In the genomic region with DNA sequence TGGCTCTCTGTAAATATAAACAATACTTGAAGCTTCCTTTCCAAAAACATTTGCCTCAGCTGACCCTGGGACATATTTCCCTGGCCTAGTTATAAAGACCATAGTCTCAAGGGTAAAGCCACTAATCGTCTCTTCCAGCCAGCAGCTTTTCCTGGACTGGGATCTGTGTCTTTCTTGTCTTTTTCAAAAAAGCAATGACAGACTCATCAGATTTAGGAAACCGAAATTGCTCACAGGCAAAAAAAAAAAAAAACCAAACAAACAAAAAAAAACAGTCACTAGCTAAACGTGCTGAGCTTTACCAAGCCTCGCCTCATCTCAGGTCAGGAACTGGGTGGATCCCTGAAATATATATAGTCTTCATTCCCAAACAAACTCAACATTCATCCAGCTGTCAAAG, we compare ENCODE assay signal across 9 cellular contexts. TPM values are rescaled to one million over a fixed set of nuclear protein-coding genes. Genes with fewer than 3 reads are reported as not detected.
DNase-seq lines count a peak whose midpoint lies in the region; ATAC-seq and TF ChIP-seq lines count a peak whose summit lies in the region.
"Had no signal": no experiment of that assay in that cellular context is flagged by ENCODE, and none has a peak within 500 bp of the region (broad histone marks: within the 10 kb centered on the region; RNA-seq: fewer than 3 reads in every experiment).

No MANE protein-coding gene starts in this region.

- TF ChIP-seq CTCF in SK-N-SH (IDR thresholded peaks at IDR 0.05), result no peak
- TF ChIP-seq CTCF in MCF 10A (IDR thresholded peaks at IDR 0.05; ENCODE audit: unreplicated experiment), result no peak
- TF ChIP-seq CTCF in testis (IDR thresholded peaks at IDR 0.05), result no peak

- no peaks in the 10 kb centered on the region for H3K9me3 Mint-ChIP-seq in MCF 10A (ENCODE audit: unreplicated experiment)

- 0 out of 2 replicates have a peak overlapping the region, but pooled peaks have one; percentile 8 for H3K9ac ChIP-seq in SK-N-SH

- no peak for TF ChIP-seq EP300 in SK-N-SH (IDR thresholded peaks at IDR 0.05; ENCODE audit: borderline replicate concordance in 1 of 2, low read depth in 1 of 2, low read length in 1 of 2)

- no peaks in the 10 kb centered on the region for H4K20me1 ChIP-seq in SK-N-SH (ENCODE audit: insufficient read depth)

- WGBS in SK-N-SH (ENCODE audit: low lambda C conversion rate), result 61% methylated on average over 4 of the region's 4 CpGs
- 28 to 38% methylated on average over 4 of the region's 4 CpGs for WGBS in testis, 2 donors

- H3K36me3 Mint-ChIP-seq in MCF 10A (ENCODE audit: insufficient read depth, unreplicated experiment), result peaks cover 78% of the 10 kb centered on the region

- intact Hi-C loops in MCF 10A (cut with micrococcal nuclease) (no loop called here), testis (cut with DNase I; ENCODE audit: low total_unique reads) (no loop called here)

- H3K4me2 ChIP-seq in SK-N-SH, result peak overlapping the region; percentile 36; the same call in 1 of the 2 replicates

- H3K4me1 ChIP-seq in SK-N-SH (ENCODE audit: control insufficient read depth in 1 of 2, insufficient read depth in 2 of 2, low read depth in 1 of 2, low read length in 1 of 2) (peaks cover 0 to 22% of the 10 kb centered on the region in 2 experiments), testis (peaks cover 21% of the 10 kb centered on the region)

- peak overlapping the region; percentile 91 for H3K27ac Mint-ChIP-seq in MCF 10A (ENCODE audit: low read depth, unreplicated experiment)

- no peaks in the 10 kb centered on the region for H3K27me3 Mint-ChIP-seq in MCF 10A (ENCODE audit: insufficient read depth, unreplicated experiment)

- H3K4me1 Mint-ChIP-seq in MCF 10A (ENCODE audit: insufficient read depth, unreplicated experiment), result peaks cover 40% of the 10 kb centered on the region

- TF ChIP-seq RAD21 in SK-N-SH (IDR thresholded peaks at IDR 0.05; ENCODE audit: low read length), result no peak

- H3K36me3 ChIP-seq in SK-N-SH (replicated peaks in 1 of 2; ENCODE audit: control insufficient read depth in 1 of 2, insufficient read depth in 2 of 2, low read length in 1 of 2) (peaks cover 28 to 42% of the 10 kb centered on the region in 2 experiments), testis (ENCODE audit: low read depth, missing control alignments) (no peaks in the 10 kb centered on the region)

- peak overlapping the region; percentile 31 to 80; a peak in 3 of 4 replicates for H3K27ac ChIP-seq in SK-N-SH (ENCODE audit: low read depth in 2 of 2, low read length in 1 of 2)
- H3K27ac ChIP-seq in testis, result peak overlapping the region in 1 of 2 donors; percentile 64

- no peak; the same call in 2 of the 3 replicates for ATAC-seq in SK-N-SH treated with all-trans-retinoic acid at 6 μM for 48 hours
- no peak for ATAC-seq in GM18505 (IDR thresholded peaks at IDR 0.05; ENCODE audit: unreplicated experiment)
- no peak for ATAC-seq in GM21825 (IDR thresholded peaks at IDR 0.05; ENCODE audit: unreplicated experiment)
- ATAC-seq in GM19328 (IDR thresholded peaks at IDR 0.05; ENCODE audit: unreplicated experiment), result no peak

- no peak overlapping the region for H3K4me3 ChIP-seq in SK-N-SH (ENCODE audit: low read depth in 2 of 2, low read length in 1 of 2)
- H3K4me3 ChIP-seq in testis, result no peak overlapping the region

- DNase-seq in SK-N-SH (no peak), MCF 10A (ENCODE audit: unreplicated experiment) (no peak), left kidney (ENCODE audit: low read depth, low spot score) (peak; percentile 41), testis (peak; percentile 43)
- DNase-seq: activated CD4-positive, CD25-positive, alpha-beta regulatory T cell treated with anti-CD3 and anti-CD28 coated beads, Interleukin-2, amount 50 U/mL, for 72 hours had no signal

- TF ChIP-seq POLR2A in testis (IDR thresholded peaks at IDR 0.05), result no peak
- TF ChIP-seq POLR2A in GM18505 (IDR thresholded peaks at IDR 0.05; ENCODE audit: borderline replicate concordance, extremely low read depth, insufficient read depth, insufficient read length), result no peak

- BruUV-seq in MCF 10A (replicated peaks; lab: Mats Ljungman, UMichigan), result no TSS peak

- H3K79me2 ChIP-seq in SK-N-SH (ENCODE audit: insufficient read depth), result no peaks in the 10 kb centered on the region

- H3K9me3 ChIP-seq in SK-N-SH (no peaks in the 10 kb centered on the region), testis (no peaks in the 10 kb centered on the region)

- POLR2A ChIA-PET in SK-N-SH (lab: Yijun Ruan, JAX) (no interaction called here), MCF 10A (lab: Yijun Ruan, JAX) (interaction anchor here (0.6 to 4.3 kb wide), 13 partner anchors 9 to 227 kb away, joined by 3 to 62 read pairs (median 7); a partner anchor contains a TSS)

- H2AFZ ChIP-seq in SK-N-SH (ENCODE audit: low read depth), result no peak overlapping the region

- CTCF ChIA-PET in SK-N-SH (lab: Yijun Ruan, JAX) (interaction anchor here (1.5 to 2.0 kb wide), 3 partner anchors 9 to 228 kb away, joined by 6 to 10 read pairs (median 8); a partner anchor contains a TSS), MCF 10A (lab: Yijun Ruan, JAX) (interaction anchor here (0.5 to 2.0 kb wide), 5 partner anchors 9 to 316 kb away, joined by 3 to 7 read pairs (median 3); no protein-coding TSS in a partner anchor)

- H3K27me3 ChIP-seq in SK-N-SH (ENCODE audit: insufficient read depth), result no peaks in the 10 kb centered on the region
- no peaks in the 10 kb centered on the region for H3K27me3 ChIP-seq in testis

- H3K4me3 Mint-ChIP-seq in MCF 10A (ENCODE audit: unreplicated experiment), result peak overlapping the region; percentile 36

- H3K9me2 ChIP-seq in SK-N-SH, result no peaks in the 10 kb centered on the region

- peaks cover 10% of the 10 kb centered on the region for H3F3A ChIP-seq in SK-N-SH (replicated peaks; ENCODE audit: insufficient read depth)

TF ChIP-seq in SK-N-SH, 30 proteins besides CTCF, POLR2A, EP300 and RAD21 (continues in another document):
- TF ChIP-seq, protein P1, sequence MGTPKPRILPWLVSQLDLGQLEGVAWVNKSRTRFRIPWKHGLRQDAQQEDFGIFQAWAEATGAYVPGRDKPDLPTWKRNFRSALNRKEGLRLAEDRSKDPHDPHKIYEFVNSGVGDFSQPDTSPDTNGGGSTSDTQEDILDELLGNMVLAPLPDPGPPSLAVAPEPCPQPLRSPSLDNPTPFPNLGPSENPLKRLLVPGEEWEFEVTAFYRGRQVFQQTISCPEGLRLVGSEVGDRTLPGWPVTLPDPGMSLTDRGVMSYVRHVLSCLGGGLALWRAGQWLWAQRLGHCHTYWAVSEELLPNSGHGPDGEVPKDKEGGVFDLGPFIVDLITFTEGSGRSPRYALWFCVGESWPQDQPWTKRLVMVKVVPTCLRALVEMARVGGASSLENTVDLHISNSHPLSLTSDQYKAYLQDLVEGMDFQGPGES (IDR thresholded peaks at IDR 0.05; ENCODE audit: low read depth, low read length), result no peak
- TF ChIP-seq GATA2 (CRISPR knock-in tag; IDR thresholded peaks at IDR 0.05) (no peak), SMC3 (IDR thresholded peaks at IDR 0.05; ENCODE audit: low read depth, low read length) (no peak), TAF1 (IDR thresholded peaks at IDR 0.05; ENCODE audit: borderline replicate concordance, low read depth, low read length) (no peak), MXI1 (IDR thresholded peaks at IDR 0.05; ENCODE audit: low read depth, low read length) (no peak)
- TF ChIP-seq, protein P2, sequence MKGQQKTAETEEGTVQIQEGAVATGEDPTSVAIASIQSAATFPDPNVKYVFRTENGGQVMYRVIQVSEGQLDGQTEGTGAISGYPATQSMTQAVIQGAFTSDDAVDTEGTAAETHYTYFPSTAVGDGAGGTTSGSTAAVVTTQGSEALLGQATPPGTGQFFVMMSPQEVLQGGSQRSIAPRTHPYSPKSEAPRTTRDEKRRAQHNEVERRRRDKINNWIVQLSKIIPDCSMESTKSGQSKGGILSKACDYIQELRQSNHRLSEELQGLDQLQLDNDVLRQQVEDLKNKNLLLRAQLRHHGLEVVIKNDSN (IDR thresholded peaks at IDR 0.05; ENCODE audit: borderline replicate concordance, low read depth), result no peak

TF ChIP-seq in SK-N-SH treated with all-trans-retinoic acid at 6 μM for 48 hours, 23 proteins besides CTCF, POLR2A, EP300 and RAD21 (continues in another document):
- TF ChIP-seq, protein P3, sequence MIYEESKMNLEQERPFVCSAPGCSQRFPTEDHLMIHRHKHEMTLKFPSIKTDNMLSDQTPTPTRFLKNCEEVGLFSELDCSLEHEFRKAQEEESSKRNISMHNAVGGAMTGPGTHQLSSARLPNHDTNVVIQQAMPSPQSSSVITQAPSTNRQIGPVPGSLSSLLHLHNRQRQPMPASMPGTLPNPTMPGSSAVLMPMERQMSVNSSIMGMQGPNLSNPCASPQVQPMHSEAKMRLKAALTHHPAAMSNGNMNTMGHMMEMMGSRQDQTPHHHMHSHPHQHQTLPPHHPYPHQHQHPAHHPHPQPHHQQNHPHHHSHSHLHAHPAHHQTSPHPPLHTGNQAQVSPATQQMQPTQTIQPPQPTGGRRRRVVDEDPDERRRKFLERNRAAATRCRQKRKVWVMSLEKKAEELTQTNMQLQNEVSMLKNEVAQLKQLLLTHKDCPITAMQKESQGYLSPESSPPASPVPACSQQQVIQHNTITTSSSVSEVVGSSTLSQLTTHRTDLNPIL (CRISPR knock-in tag; IDR thresholded peaks at IDR 0.05; ENCODE audit: low read depth), result no peak
- TF ChIP-seq ZNF565 (CRISPR knock-in tag; conservative IDR thresholded peaks at IDR 0.05; ENCODE audit: low read depth), result no peak
- no peak for TF ChIP-seq ARNTL (CRISPR knock-in tag; IDR thresholded peaks at IDR 0.05; ENCODE audit: borderline replicate concordance, low read depth)
- TF ChIP-seq GLIS3 (CRISPR knock-in tag; IDR thresholded peaks at IDR 0.05), result no peak
- no peak for TF ChIP-seq TOX (CRISPR knock-in tag; IDR thresholded peaks at IDR 0.05; ENCODE audit: borderline replicate concordance)
- no peak for TF ChIP-seq SNAI2 (CRISPR knock-in tag; IDR thresholded peaks at IDR 0.05)
- TF ChIP-seq ZC3H10 (CRISPR knock-in tag; IDR thresholded peaks at IDR 0.05), result no peak

RNA-seq across cellular contexts. Expression of a gene that starts 23.5 kb away (rescaled TPM):
- 22.1 and 24.7 TPM in 2 replicates for polyA plus RNA-seq in SK-N-SH (2012; rRNA removed)
- 28.2 and 28.6 TPM in 2 replicates for polyA plus RNA-seq in SK-N-SH (2012; cell fraction: cytosol; rRNA removed)
- polyA plus RNA-seq in SK-N-SH (2012; cell fraction: nucleus; rRNA removed), result 11.1 and 13.0 TPM in 2 replicates
- total RNA-seq in MCF 10A (2022), result 31.8 and 46.7 TPM in 2 replicates
- 10 to 100 TPM; 48.2 to 50.5 TPM for total RNA-seq in testis
- polyA plus RNA-seq in testis (ENCODE audit: insufficient read depth, low read depth, low replicate concordance), result 50.1 TPM

RNA-seq across cellular contexts. Expression of a gene that starts 39.1 kb away (rescaled TPM):
- 2.1 and 2.5 TPM in 2 replicates for polyA plus RNA-seq in SK-N-SH (2012; rRNA removed)
- polyA plus RNA-seq in SK-N-SH (2012; cell fraction: cytosol; rRNA removed), result 1.7 and 2.5 TPM in 2 replicates
- polyA plus RNA-seq in SK-N-SH (2012; cell fraction: nucleus; rRNA removed), result 5.5 and 5.7 TPM in 2 replicates
- total RNA-seq in MCF 10A (2022), result 13.2 and 15.0 TPM in 2 replicates
- total RNA-seq in testis, result 10 to 100 TPM; 10.8 to 12.0 TPM
- 12.1 TPM for polyA plus RNA-seq in testis (ENCODE audit: insufficient read depth, low read depth, low replicate concordance)

Comparison
In these comparisons a context has a peak if more than half of its experiments do, and no peak if none do; other contexts are left out.
1. DNase-seq: peak in left kidney (single experiment) and testis (single experiment); none in SK-N-SH (single experiment) and MCF 10A (single experiment).